ENCODE assay signal across 8 cellular contexts in the genomic region with DNA sequence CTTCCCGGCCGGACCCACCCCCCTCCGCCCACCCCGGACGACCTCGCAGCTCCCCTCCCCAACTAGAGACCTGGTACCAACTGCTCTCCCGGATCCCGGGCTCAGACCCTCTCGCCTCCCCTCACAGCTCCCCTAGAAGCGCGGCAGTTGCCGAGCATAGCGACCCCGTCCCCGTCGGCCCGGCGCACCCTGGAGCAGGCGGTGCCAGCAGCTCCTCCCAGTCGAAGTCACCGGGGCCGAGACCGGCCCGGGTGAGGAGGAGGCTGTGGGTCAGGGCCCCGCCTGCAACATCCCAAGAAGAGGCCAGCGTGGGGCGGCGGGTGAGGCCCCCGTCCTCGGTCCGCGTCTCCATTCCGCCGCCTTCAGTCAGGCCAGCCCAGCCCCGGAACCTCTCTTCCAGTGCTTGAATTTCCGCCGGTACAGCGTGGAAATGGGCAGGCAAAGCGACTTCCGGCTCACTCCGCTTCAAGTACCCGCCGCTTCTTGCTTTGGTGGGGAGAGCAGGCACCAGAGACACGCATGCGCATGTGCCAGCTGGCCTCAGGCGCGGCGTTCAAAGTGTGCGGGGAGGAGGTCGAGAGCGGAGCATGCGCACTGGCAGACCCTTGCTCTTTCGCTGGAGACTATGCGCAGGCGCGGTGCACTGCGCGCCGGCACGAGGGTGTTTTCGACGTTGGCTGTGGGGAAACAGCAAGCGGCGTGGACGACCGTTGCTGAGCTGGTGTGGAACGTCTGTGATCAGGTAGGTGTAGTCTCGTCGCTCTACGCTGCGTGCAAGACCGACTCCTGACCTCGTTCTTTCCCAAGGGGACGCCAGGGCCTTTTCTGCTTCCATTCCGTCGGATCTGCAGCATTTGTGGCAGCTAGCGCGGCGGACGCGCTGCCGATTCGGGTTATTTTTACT. TPM values are rescaled to one million over a fixed set of nuclear protein-coding genes. Genes with fewer than 3 reads are reported as not detected.
DNase-seq lines count a peak whose midpoint lies in the region; ATAC-seq and TF ChIP-seq lines count a peak whose summit lies in the region.

A gene with protein sequence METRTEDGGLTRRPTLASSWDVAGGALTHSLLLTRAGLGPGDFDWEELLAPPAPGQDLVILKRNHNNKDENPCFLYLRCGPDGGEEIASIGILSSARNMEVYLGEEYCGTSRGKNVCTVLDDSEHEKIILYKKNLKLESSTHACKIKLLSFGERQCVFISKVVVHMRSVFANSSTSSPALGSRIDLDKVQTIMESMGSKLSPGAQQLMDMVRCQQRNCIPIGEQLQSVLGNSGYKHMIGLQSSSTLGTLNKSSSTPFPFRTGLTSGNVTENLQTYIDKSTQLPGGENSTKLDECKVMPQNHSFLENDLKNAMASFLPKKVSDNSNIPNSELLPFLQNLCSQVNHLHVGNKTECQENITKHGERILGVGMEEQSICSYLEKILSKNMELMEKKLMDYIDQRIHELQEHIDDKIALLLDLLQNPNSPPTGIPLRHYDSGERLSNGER (minus strand): TSS at position 401 of the 904 bp plus-strand sequence. CDS start 49 bp downstream, at position 352.

- H3K4me3 ChIP-seq in A673 (ENCODE audit: low read depth, low read length, poor library complexity, severe bottlenecking) (peak within 1 kb of the TSS; percentile 91), mammary epithelial cell (replicated peaks in 1 of 3; ENCODE audit: insufficient read depth in 1 of 3, low read depth in 2 of 3, low read length in 3 of 3) (peak within 1 kb of the TSS; percentile 67 to 90 (median 75)), iPS-20b (ENCODE audit: low read length) (peak within 1 kb of the TSS; percentile 69), skin epidermis (peak within 1 kb of the TSS; percentile 77 to 95 (median 87))

- H3K79me2 ChIP-seq in mammary epithelial cell (ENCODE audit: insufficient read depth, low read length) = peaks cover 16% of the 10 kb centered on the region

- H3K27ac ChIP-seq in A673 (ENCODE audit: low read depth, low read length, poor library complexity, severe bottlenecking) (peak within 1 kb of the TSS; percentile 93), VCaP (peak within 1 kb of the TSS; percentile 68), mammary epithelial cell (ENCODE audit: insufficient read depth, low read depth, low read length) (peak within 1 kb of the TSS; percentile 30), iPS-20b (ENCODE audit: low read length) (no peak within 1 kb of the TSS), skin epidermis (peak within 1 kb of the TSS; percentile 54 to 91 (median 84))

- peak within 1 kb of the TSS; percentile 94 for H3K4me2 ChIP-seq in mammary epithelial cell (ENCODE audit: insufficient read depth, low read depth, low read length)

- H3K4me1 ChIP-seq in A673 (ENCODE audit: insufficient read depth, low read length, poor library complexity, severe bottlenecking) (no peaks in the 10 kb centered on the region), mammary epithelial cell (ENCODE audit: insufficient read depth, low read length) (peaks cover 21% of the 10 kb centered on the region), iPS-20b (ENCODE audit: insufficient read depth, low read length) (no peaks in the 10 kb centered on the region)

- BruUV-seq in A673 (replicated peaks; lab: Mats Ljungman, UMichigan) (no TSS peak), mammary epithelial cell (replicated peaks; lab: Mats Ljungman, UMichigan) (no TSS peak)

- peak; percentile 98 for ATAC-seq in GM18868 (IDR thresholded peaks at IDR 0.05; ENCODE audit: unreplicated experiment)
- peak; percentile 99 for ATAC-seq in HG03108 (IDR thresholded peaks at IDR 0.05; ENCODE audit: unreplicated experiment)

- H3K36me3 ChIP-seq in A673 (ENCODE audit: insufficient read depth, low read length, poor library complexity, severe bottlenecking) (no peaks in the 10 kb centered on the region), mammary epithelial cell (ENCODE audit: insufficient read depth, low read length) (no peaks in the 10 kb centered on the region), iPS-20b (ENCODE audit: insufficient read depth, low read depth, low read length) (peaks cover 13% of the 10 kb centered on the region; the same call in 1 of the 2 replicates)

- H3K9ac ChIP-seq in mammary epithelial cell (ENCODE audit: insufficient read depth, low read length) = peak within 1 kb of the TSS; percentile 52
- H3K9ac ChIP-seq in iPS-20b (ENCODE audit: low read depth, low read length) = peak within 1 kb of the TSS; percentile 69; the same call in 1 of the 2 replicates

- DNase-seq in A673 (ENCODE audit: low spot score) (peak; percentile 99), NCI-H2196 (lab: John Stamatoyannopoulos, UW; ENCODE audit: unreplicated experiment) (peak; percentile 87), mammary epithelial cell (peak; percentile 97)

- CTCF ChIA-PET in A673 (lab: Charles Lee) = no interaction called here
- CTCF ChIA-PET in mammary epithelial cell (lab: Charles Lee; ENCODE audit: low non-redundant PET) = no interaction called here

- dilution Hi-C loops in mammary epithelial cell (cut with HindIII; ENCODE audit: low sequenced_read_pairs) = no loop called here

- POLR2A ChIA-PET in A673 (lab: Charles Lee; ENCODE audit: low non-redundant PET) = no interaction called here

- intact Hi-C loops in A673 (cut with micrococcal nuclease; ENCODE audit: unreplicated experiment) = no loop called here
- intact Hi-C loops in mammary epithelial cell (cut with micrococcal nuclease) = loop anchor here (2.0 kb wide), 1 partner anchor 55 kb away; a partner anchor contains a TSS

- in situ Hi-C loops in mammary epithelial cell (cut with MboI; ENCODE audit: low sequenced_read_pairs in 2 of 2) = no loop called here

- peak within 1 kb of the TSS; percentile 98 for H2AFZ ChIP-seq in mammary epithelial cell (ENCODE audit: low read depth, low read length)

- H4K20me1 ChIP-seq in mammary epithelial cell (ENCODE audit: insufficient read depth, low read length) = no peaks in the 10 kb centered on the region

- H3K9me3 ChIP-seq in A673 (ENCODE audit: low read depth, low read length, poor library complexity, severe bottlenecking) (peaks cover 6% of the 10 kb centered on the region), mammary epithelial cell (replicated peaks; ENCODE audit: insufficient read depth, low read length) (peaks cover 6% of the 10 kb centered on the region), iPS-20b (ENCODE audit: insufficient read depth, low read depth, low read length) (peaks cover 10% of the 10 kb centered on the region)

- no peaks in the 10 kb centered on the region for H3K27me3 ChIP-seq in A673 (replicated peaks; ENCODE audit: insufficient read depth, low read depth, low read length, poor library complexity)
- H3K27me3 ChIP-seq in mammary epithelial cell (ENCODE audit: insufficient read depth, low read length) = no peaks in the 10 kb centered on the region
- peaks cover 32% of the 10 kb centered on the region for H3K27me3 ChIP-seq in iPS-20b (ENCODE audit: insufficient read depth, low read length)

- 6% methylated on average over 63 of the region's 83 CpGs for WGBS in mammary epithelial cell (ENCODE audit: low coverage, missing lambda C conversion rate)

- TF ChIP-seq CTCF in A673 (conservative IDR thresholded peaks at IDR 0.05; ENCODE audit: low read depth, low read length) (no peak), VCaP (conservative IDR thresholded peaks at IDR 0.05) (no peak), mammary epithelial cell (conservative IDR thresholded peaks at IDR 0.05 in 1 of 2, IDR thresholded peaks at IDR 0.05 in 1 of 2; ENCODE audit: extremely low read depth in 1 of 2, insufficient read depth in 1 of 2, low read depth in 1 of 2, low read length in 2 of 2) (no peak)

RNA-seq across cellular contexts. Expression of the gene that starts here (rescaled TPM):
- total RNA-seq in A673 (2021) (14.2 and 17.7 TPM in 2 replicates), mammary epithelial cell (10 to 100 TPM in 1 of 2 donors, 1 to 10 TPM in 1; 9.5 to 12.3 TPM)
- 2.6 TPM for polyA plus RNA-seq in mammary epithelial cell
- polyA minus RNA-seq in mammary epithelial cell = 5.2 TPM
